9 cellular contexts compared by ENCODE assay signal in genomic region chr7:118182618-118183253, GRCh38. TPM values are rescaled to one million over a fixed set of nuclear protein-coding genes. Genes with fewer than 3 reads are reported as not detected.
DNase-seq lines count a peak whose midpoint lies in the region; ATAC-seq and TF ChIP-seq lines count a peak whose summit lies in the region.
"Had no signal": no experiment of that assay in that cellular context is flagged by ENCODE, and none has a peak within 500 bp of the region (broad histone marks: within the 10 kb centered on the region; RNA-seq: fewer than 3 reads in every experiment).

No MANE protein-coding gene starts in this region.

- TF ChIP-seq CTCF in AG09309 (IDR thresholded peaks at IDR 0.05; ENCODE audit: control insufficient read depth, insufficient read depth, low read depth, low read length, missing control alignments) (no peak), choroid plexus epithelial cell (conservative IDR thresholded peaks at IDR 0.05; ENCODE audit: low read depth, low read length) (no peak)

- POLR2A ChIA-PET in naive thymus-derived CD8-positive, alpha-beta T cell (lab: Charles Lee): no interaction called here

- peaks cover 0 to 16% (median 8%) of the 10 kb centered on the region in 3 donors for H3K36me3 Mint-ChIP-seq in naive thymus-derived CD8-positive, alpha-beta T cell

- peaks cover 11 to 50% (median 38%) of the 10 kb centered on the region in 4 donors for H3K4me1 Mint-ChIP-seq in naive thymus-derived CD8-positive, alpha-beta T cell

- H3K4me3 Mint-ChIP-seq in naive thymus-derived CD8-positive, alpha-beta T cell: peak overlapping the region; percentile 86 to 100 (median 96)

- peaks cover 0 to 4% (median 0%) of the 10 kb centered on the region in 9 donors for H3K9me3 Mint-ChIP-seq in naive thymus-derived CD8-positive, alpha-beta T cell

- no peak for DNase-seq in AG09309 (ENCODE audit: low read depth)
- no peak for DNase-seq in Jurkat, Clone E6-1 (ENCODE audit: low read depth, low spot score)
- no peak for DNase-seq in choroid plexus epithelial cell (ENCODE audit: low read depth)
- DNase-seq in naive thymus-derived CD8-positive, alpha-beta T cell: no peak
- no peak for DNase-seq in SK-N-DZ (ENCODE audit: low spot score)
- no peak for DNase-seq in COLO668 (lab: John Stamatoyannopoulos, UW; ENCODE audit: unreplicated experiment)
- no peak for DNase-seq in DMS 273 treated with DMSO at 0.1 percent for 48 hours (lab: John Stamatoyannopoulos, UW)

- peaks cover 0 to 2% (median 0%) of the 10 kb centered on the region in 5 donors for H3K27me3 Mint-ChIP-seq in naive thymus-derived CD8-positive, alpha-beta T cell

- H3K4me3 ChIP-seq in AG09309 (ENCODE audit: control insufficient read depth, low read depth, low read length): peak overlapping the region; percentile 60
- H3K4me3 ChIP-seq in Jurkat, Clone E6-1 (ENCODE audit: low read length): peak overlapping the region; percentile 70
- peak overlapping the region; percentile 76 for H3K4me3 ChIP-seq in choroid plexus epithelial cell (ENCODE audit: low read depth, low read length)

- no peak for ATAC-seq in naive thymus-derived CD8-positive, alpha-beta T cell
- ATAC-seq in GM21390 (IDR thresholded peaks at IDR 0.05; ENCODE audit: unreplicated experiment): no peak

- peak overlapping the region; percentile 97 to 100 (median 99) for H3K27ac Mint-ChIP-seq in naive thymus-derived CD8-positive, alpha-beta T cell

RNA-seq across cellular contexts. Expression of gene LSM8, which starts 1.2 kb away (rescaled TPM):
- 142 TPM for polyA plus RNA-seq in Jurkat, Clone E6-1 (2012; ENCODE audit: insufficient read depth, insufficient read length)
- total RNA-seq in naive thymus-derived CD8-positive, alpha-beta T cell: 10 to 100 TPM; 63.5 to 63.9 TPM
- 10 to 100 TPM; 41.0 to 47.3 (median 45.3) TPM for polyA plus RNA-seq in naive thymus-derived CD8-positive, alpha-beta T cell
- 63.0 and 80.6 TPM in 2 replicates for polyA plus RNA-seq in SK-N-DZ (2014; cell fraction: cytosol; rRNA removed)
- polyA plus RNA-seq in SK-N-DZ (2014; cell fraction: nucleus; rRNA removed): 78.4 and 86.3 TPM in 2 replicates

RNA-seq across cellular contexts. Expression of gene ANKRD7, which starts 41.8 kb away (rescaled TPM):
- polyA plus RNA-seq in Jurkat, Clone E6-1 (2012; ENCODE audit: insufficient read depth, insufficient read length): 2.7 TPM
- under 1 TPM; 0.60 to 0.63 TPM for total RNA-seq in naive thymus-derived CD8-positive, alpha-beta T cell
- under 1 TPM in 2 of 3 donors, not detected in 1; 0.90 to 0.95 TPM for polyA plus RNA-seq in naive thymus-derived CD8-positive, alpha-beta T cell
- polyA plus RNA-seq in SK-N-DZ (2014; cell fraction: cytosol; rRNA removed): 1.3 and 1.6 TPM in 2 replicates
- 2.5 and 3.5 TPM in 2 replicates for polyA plus RNA-seq in SK-N-DZ (2014; cell fraction: nucleus; rRNA removed)
- total RNA-seq: T-helper 1 cell treated with Interleukin-12 subunit alpha and Interleukin-12 subunit beta and Interleukin-4 antibody, amounts not matched to agents 30 ng/mL and 1 ng/mL, for 36 hours had no signal
